ENCODE assay signal across 9 cellular contexts in the genomic region with DNA sequence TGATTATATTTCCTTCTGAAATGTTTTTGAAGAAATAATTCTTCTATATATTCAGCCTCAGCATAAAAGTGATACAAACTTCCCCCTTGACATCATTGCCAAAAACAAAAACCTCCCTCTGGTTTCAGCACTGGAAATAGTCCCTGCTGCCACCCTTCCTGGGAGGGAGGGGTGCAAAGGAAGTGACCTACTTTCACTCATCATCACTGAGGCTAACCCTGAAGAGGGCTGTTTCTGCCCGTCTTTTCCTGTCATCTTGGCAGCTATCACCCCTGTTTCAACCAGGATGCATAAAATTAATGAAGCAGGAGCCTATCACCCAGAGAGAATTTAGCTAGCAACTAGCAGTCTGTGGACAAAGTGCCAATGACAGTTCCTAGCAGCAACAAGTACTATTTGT.
A peak's percentile ranks its signal among the peaks of the same experiment; 100 is the strongest.
DNase-seq lines count a peak whose midpoint lies in the region; ATAC-seq lines count a peak whose summit lies in the region.
"Had no signal": no experiment of that assay in that cellular context is flagged by ENCODE, and none has a peak within 500 bp of the region (broad histone marks: within the 10 kb centered on the region; RNA-seq: fewer than 3 reads in every experiment).

No MANE protein-coding gene starts in this region.

- CTCF ChIA-PET in activated CD4-positive, alpha-beta memory T cell treated with anti-CD3 and anti-CD28 coated beads for 36 hours (lab: Charles Lee), result interaction anchor here (1.7 to 1.8 kb wide), 2 partner anchors 29 to 90 kb away, joined by 5 to 6 read pairs; no protein-coding TSS in a partner anchor

- H3K4me1 Mint-ChIP-seq in activated CD4-positive, alpha-beta memory T cell treated with anti-CD3 and anti-CD28 coated beads for 36 hours (ENCODE audit: low read depth), result peaks cover 27% of the 10 kb centered on the region

- no peaks in the 10 kb centered on the region for H3K36me3 Mint-ChIP-seq in activated CD4-positive, alpha-beta memory T cell treated with anti-CD3 and anti-CD28 coated beads for 36 hours

- ATAC-seq in HG02610 (IDR thresholded peaks at IDR 0.05; ENCODE audit: unreplicated experiment), result peak; percentile 90
- peak; percentile 61 for ATAC-seq in Right ventricle myocardium superior (ENCODE audit: poor library complexity)
- no peak for ATAC-seq in HG03457 (IDR thresholded peaks at IDR 0.05; ENCODE audit: unreplicated experiment)

- POLR2A ChIA-PET in activated CD4-positive, alpha-beta memory T cell treated with anti-CD3 and anti-CD28 coated beads for 36 hours (lab: Charles Lee), result no interaction called here

- intact Hi-C loops in activated CD4-positive, alpha-beta memory T cell treated with anti-CD3 and anti-CD28 coated beads for 36 hours (cut with micrococcal nuclease), result loop anchor here (5.0 kb wide), 1 partner anchor 212 kb away; no protein-coding TSS in a partner anchor
- intact Hi-C loops in Right ventricle myocardium superior (cut with DNase I), result no loop called here

- H3K9me3 Mint-ChIP-seq in activated CD4-positive, alpha-beta memory T cell treated with anti-CD3 and anti-CD28 coated beads for 36 hours, result no peaks in the 10 kb centered on the region

- peak overlapping the region; percentile 30 for H3K4me3 Mint-ChIP-seq in activated CD4-positive, alpha-beta memory T cell treated with anti-CD3 and anti-CD28 coated beads for 36 hours

- H3K27ac Mint-ChIP-seq in activated CD4-positive, alpha-beta memory T cell treated with anti-CD3 and anti-CD28 coated beads for 36 hours, result peak overlapping the region; percentile 18

- peak; percentile 66 for DNase-seq in activated CD4-positive, alpha-beta memory T cell treated with anti-CD3 and anti-CD28 coated beads for 36 hours
- DNase-seq in Right ventricle myocardium superior, result no peak
- peak; percentile 3 to 22 for DNase-seq in stimulated activated CD4-positive, alpha-beta T cell treated with anti-CD3 and anti-CD28 coated beads, Interleukin-4, amount 100 ng/mL, for 48 hours (ENCODE audit: low read depth in 2 of 2)
- no peak for DNase-seq in dedifferentiated amniotic fluid mesenchymal stem cell (ENCODE audit: extremely low spot score)
- DNase-seq in EL, result no peak
- DNase-seq: NCI-H1048, SK-N-SH had no signal

- H3K27me3 Mint-ChIP-seq in activated CD4-positive, alpha-beta memory T cell treated with anti-CD3 and anti-CD28 coated beads for 36 hours, result peaks cover 2% of the 10 kb centered on the region

Comparison
In these comparisons a context has a peak if more than half of its experiments do, and no peak if none do; other contexts are left out.
1. DNase-seq: peak in activated CD4-positive, alpha-beta memory T cell treated with anti-CD3 and anti-CD28 coated beads for 36 hours (single experiment) and stimulated activated CD4-positive, alpha-beta T cell treated with anti-CD3 and anti-CD28 coated beads, Interleukin-4, amount 100 ng/mL, for 48 hours (2 of 2); none in Right ventricle myocardium superior (single experiment), dedifferentiated amniotic fluid mesenchymal stem cell (single experiment) and EL (single experiment).